ENCODE assay signal across 35 cellular contexts in genomic region chr11:36053314-36053713, GRCh38.
"Had no signal": no experiment of that assay in that cellular context is flagged by ENCODE, and none has a peak within 500 bp of the region (broad histone marks: within the 10 kb centered on the region; RNA-seq: fewer than 3 reads in every experiment).

No MANE protein-coding gene starts in this region.

- H3K27ac Mint-ChIP-seq: activated CD4-positive, alpha-beta T cell treated with anti-CD3 and anti-CD28 coated beads, Interleukin-2, amount 10 ng/mL, durations not matched to agents 24 days and 14 days; activated CD8-positive, alpha-beta T cell treated with anti-CD3 and anti-CD28 coated beads for 36 hours; activated naive CD8-positive, alpha-beta T cell treated with anti-CD3 and anti-CD28 coated beads for 36 hours; activated T-cell treated with anti-CD3 and anti-CD28 coated beads, Interleukin-2, amount 50 U/mL, for 72 hours; activated T-helper 17 cell treated with anti-CD3 and anti-CD28 coated beads, Interleukin-2, amount 50 U/mL, for 72 hours; T-helper 1 cell treated with Interleukin-12 subunit alpha and Interleukin-12 subunit beta and Interleukin-4 antibody, amounts not matched to agents 30 μg/mL and 1 μg/mL, for 36 hours; T-helper 2 cell treated with Interferon-gamma antibody and Interleukin-4, amounts not matched to agents 5 μg/mL and 100 μg/mL, for 36 hours had no signal

- H3K4me1 Mint-ChIP-seq: activated CD4-positive, alpha-beta T cell treated with anti-CD3 and anti-CD28 coated beads, Interleukin-2, amount 10 ng/mL, durations not matched to agents 24 days and 14 days; activated naive CD8-positive, alpha-beta T cell treated with anti-CD3 and anti-CD28 coated beads for 36 hours had no signal

- ATAC-seq: activated CD8-positive, alpha-beta T cell treated with anti-CD3 and anti-CD28 coated beads for 36 hours; activated T-cell treated with anti-CD3 and anti-CD28 coated beads, Interleukin-2, amount 50 U/mL, for 72 hours; activated T-helper 17 cell treated with anti-CD3 and anti-CD28 coated beads, Interleukin-2, amount 50 U/mL, for 72 hours; PC-3 had no signal

- DNase-seq: activated CD4-positive, alpha-beta T cell treated with anti-CD3 and anti-CD28 coated beads, Interleukin-2, amount 10 ng/mL, durations not matched to agents 24 days and 14 days; activated CD4-positive, alpha-beta T cell treated with anti-CD3 and anti-CD28 coated beads, Interleukin-2, amount 50 U/mL, for 4 hours; activated CD8-positive, alpha-beta T cell treated with anti-CD3 and anti-CD28 coated beads for 36 hours; activated effector memory CD4-positive, alpha-beta T cell treated with anti-CD3 and anti-CD28 coated beads, Interleukin-2, amount 50 U/mL, for 16 hours; activated naive CD4-positive, alpha-beta T cell; activated naive CD4-positive, alpha-beta T cell treated with anti-CD3 and anti-CD28 coated beads, Interleukin-2, amount 50 U/mL, for 16 hours; activated naive CD8-positive, alpha-beta T cell treated with anti-CD3 and anti-CD28 coated beads for 36 hours; activated T-cell treated with anti-CD3 and anti-CD28 coated beads, Interleukin-2, amount 50 U/mL, for 1 hour; activated T-cell treated with anti-CD3 and anti-CD28 coated beads, Interleukin-2, amount 50 U/mL, for 72 hours; amniotic stem cell; aorta; cerebellar nuclear complex; Kasumi-1; MG63; NCI-H1048; NCI-H1105 treated with DMSO at 0.1 percent for 48 hours; NCI-H1436; NCI-H187; NCI-H2029 treated with DMSO at 0.1 percent for 48 hours; NCI-H2107; NCI-H345; NCI-H510A; NCI-H526; NCI-H748 treated with DMSO at 0.1 percent for 48 hours; NK-92 treated with Interleukin-12 subunit alpha and Interleukin-12 subunit beta, amount 100 ng/mL, for 24 hours; PC-3; Peyer's patch; RPMI8226; SHP77 treated with DMSO at 0.1 percent for 48 hours; SK-N-SH had no signal

- H3K36me3 Mint-ChIP-seq: activated naive CD8-positive, alpha-beta T cell treated with anti-CD3 and anti-CD28 coated beads for 36 hours had no signal

- H3K27me3 Mint-ChIP-seq: activated T-helper 17 cell treated with anti-CD3 and anti-CD28 coated beads, Interleukin-2, amount 50 U/mL, for 72 hours had no signal

- H3K27ac ChIP-seq: cardiac muscle cell, Peyer's patch, SJSA1 had no signal

- H3K4me3 Mint-ChIP-seq: activated CD4-positive, alpha-beta T cell treated with anti-CD3 and anti-CD28 coated beads, Interleukin-2, amount 10 ng/mL, durations not matched to agents 24 days and 14 days; activated CD8-positive, alpha-beta T cell treated with anti-CD3 and anti-CD28 coated beads for 36 hours; activated naive CD8-positive, alpha-beta T cell treated with anti-CD3 and anti-CD28 coated beads for 36 hours; activated T-cell treated with anti-CD3 and anti-CD28 coated beads, Interleukin-2, amount 50 U/mL, for 72 hours; activated T-helper 17 cell treated with anti-CD3 and anti-CD28 coated beads, Interleukin-2, amount 50 U/mL, for 72 hours; T-helper 1 cell treated with Interleukin-12 subunit alpha and Interleukin-12 subunit beta and Interleukin-4 antibody, amounts not matched to agents 30 μg/mL and 1 μg/mL, for 36 hours; T-helper 2 cell treated with Interferon-gamma antibody and Interleukin-4, amounts not matched to agents 5 μg/mL and 100 μg/mL, for 36 hours had no signal
